18 cellular contexts compared by ENCODE assay signal in the genomic region with DNA sequence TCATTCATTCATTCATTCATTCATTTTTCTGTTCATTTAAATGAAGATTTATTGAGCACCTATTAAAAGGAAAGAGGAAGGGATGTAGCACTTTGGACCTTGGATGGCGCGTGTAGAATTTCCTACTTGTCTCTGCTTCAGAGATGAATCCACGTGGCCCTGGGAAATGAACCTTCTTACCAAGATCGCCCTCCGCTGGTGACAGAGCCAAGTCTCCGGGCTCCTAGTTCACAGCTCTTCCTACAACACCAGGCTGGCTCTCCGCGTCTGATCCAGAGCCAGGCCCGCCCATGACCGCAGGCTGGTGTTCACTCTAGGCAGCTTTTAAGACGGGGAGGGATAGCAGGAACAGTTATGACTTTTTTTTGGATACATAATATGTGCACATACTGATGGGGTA.
DNase-seq lines count a peak whose midpoint lies in the region; ATAC-seq, FAIRE-seq and TF ChIP-seq lines count a peak whose summit lies in the region.
"Had no signal": no experiment of that assay in that cellular context is flagged by ENCODE, and none has a peak within 500 bp of the region (broad histone marks: within the 10 kb centered on the region; RNA-seq: fewer than 3 reads in every experiment).

No MANE protein-coding gene starts in this region.

- peak; percentile 58 for TF ChIP-seq CTCF in WERI-Rb-1 (IDR thresholded peaks at IDR 0.05; ENCODE audit: low read depth, low read length)

- no peaks in the 10 kb centered on the region for H3K36me3 ChIP-seq in H7 (replicated peaks; ENCODE audit: control insufficient read depth, insufficient read depth, low read length)
- no peaks in the 10 kb centered on the region for H3K36me3 ChIP-seq in WERI-Rb-1
- H3K36me3 ChIP-seq: lower lobe of right lung, tibial artery had no signal

- peak; percentile 74 for DNase-seq in DMS53 (lab: John Stamatoyannopoulos, UW)
- peak; percentile 74 for DNase-seq in H7
- DNase-seq in WERI-Rb-1, result peak; percentile 68
- DNase-seq in islet precursor cell, result peak; percentile 85
- no peak for DNase-seq in HK-2 (ENCODE audit: unreplicated experiment)
- no peak for DNase-seq in NCI-H526 treated with DMSO at 0.1 percent for 48 hours (lab: John Stamatoyannopoulos, UW)
- DNase-seq in GM12892 (ENCODE audit: insufficient read length), result no peak
- DNase-seq: activated CD4-positive, alpha-beta T cell treated with anti-CD3 and anti-CD28 coated beads, Interleukin-2, amount 50 U/mL, for 4 hours; activated gamma-delta T cell treated with Interleukin-2 at 50 U/mL for 16 hours; caudate nucleus; CD8-positive, alpha-beta memory T cell; lower lobe of right lung; NCI-H1436; NCI-H2227 treated with DMSO at 0.1 percent for 48 hours; right cardiac atrium; tibial artery had no signal

- H3K27ac ChIP-seq in WERI-Rb-1, result no peak overlapping the region
- H3K27ac ChIP-seq: lower lobe of right lung, tibial artery had no signal

- ATAC-seq in GM18868 (IDR thresholded peaks at IDR 0.05; ENCODE audit: unreplicated experiment), result no peak
- ATAC-seq: lower lobe of right lung; right cardiac atrium; stimulated activated memory B cell treated with anti-CD40 and anti-IgM and Interleukin-4, amounts not matched to agents 10 μg/mL and 1 μg/mL and 100 μg/mL, for 72 hours had no signal

- H3K27me3 ChIP-seq in H7 (ENCODE audit: control insufficient read depth, insufficient read depth, low read length) (peaks cover 2% of the 10 kb centered on the region), WERI-Rb-1 (ENCODE audit: insufficient read depth, low read depth, severe bottlenecking) (no peaks in the 10 kb centered on the region)

- H3K9me3 ChIP-seq in WERI-Rb-1 (ENCODE audit: severe bottlenecking), result no peaks in the 10 kb centered on the region
- H3K9me3 ChIP-seq: lower lobe of right lung, tibial artery had no signal

- TF ChIP-seq POLR2A in GM12892 (IDR thresholded peaks at IDR 0.05; ENCODE audit: low read depth, low read length), result no peak

- no peak overlapping the region for H3K4me3 ChIP-seq in H7 (ENCODE audit: insufficient read depth, low read depth, low read length)
- no peak overlapping the region for H3K4me3 ChIP-seq in WERI-Rb-1 (ENCODE audit: low read depth, low read length)
- H3K4me3 ChIP-seq: lower lobe of right lung, tibial artery had no signal

- FAIRE-seq in GM12892 (lab: Jason Lieb, UNC), result no peak

Comparison
In these comparisons a context has a peak if more than half of its experiments do, and no peak if none do; other contexts are left out.
1. DNase-seq: peak in DMS53 (single experiment), H7 (single experiment), WERI-Rb-1 (single experiment) and islet precursor cell (single experiment); none in HK-2 (single experiment), NCI-H526 treated with DMSO at 0.1 percent for 48 hours (single experiment) and GM12892 (single experiment).